In genomic region chr14:72965249-72965648, GRCh38 we compare ENCODE assay signal across 12 cellular contexts. TPM values are rescaled to one million over a fixed set of nuclear protein-coding genes. Genes with fewer than 3 reads are reported as not detected.
DNase-seq lines count a peak whose midpoint lies in the region; ATAC-seq, FAIRE-seq and TF ChIP-seq lines count a peak whose summit lies in the region.
"Had no signal": no experiment of that assay in that cellular context is flagged by ENCODE, and none has a peak within 500 bp of the region (broad histone marks: within the 10 kb centered on the region; RNA-seq: fewer than 3 reads in every experiment).

No MANE protein-coding gene starts in this region.

- H3K4me3 ChIP-seq in cardiac fibroblast (replicated peaks in 1 of 2; ENCODE audit: low read depth in 2 of 2, low read length in 2 of 2): no peak overlapping the region
- H3K4me3 ChIP-seq: thoracic aorta had no signal

- TF ChIP-seq CTCF in cardiac fibroblast (IDR thresholded peaks at IDR 0.05; ENCODE audit: low read depth, low read length) (no peak), GM13977 (IDR thresholded peaks at IDR 0.05; ENCODE audit: extremely low read depth, insufficient read depth, missing control alignments) (no peak)

- peaks cover 8 to 12% of the 10 kb centered on the region in 2 donors for H3K4me1 Mint-ChIP-seq in natural killer cell treated with Interleukin-12 subunit alpha and Interleukin-12 subunit beta and Interleukin-15 and Interleukin-18, amount 100 ng/mL, for 72 hours (ENCODE audit: low read depth in 2 of 2)

- H3K36me3 Mint-ChIP-seq in natural killer cell treated with Interleukin-12 subunit alpha and Interleukin-12 subunit beta and Interleukin-15 and Interleukin-18, amount 100 ng/mL, for 72 hours: no peaks in the 10 kb centered on the region

- peak; percentile 66 to 76 for ATAC-seq in natural killer cell treated with Interleukin-12 subunit alpha and Interleukin-12 subunit beta and Interleukin-15 and Interleukin-18, amount 100 ng/mL, for 72 hours
- ATAC-seq in GM21360 (IDR thresholded peaks at IDR 0.05; ENCODE audit: unreplicated experiment): no peak
- ATAC-seq: esophagus mucosa had no signal

- no peak for TF ChIP-seq POLR2A in H54 (IDR thresholded peaks at IDR 0.05; ENCODE audit: low read depth, low read length)

- FAIRE-seq in H54 (lab: Jason Lieb, UNC): no peak

- H3K9me3 Mint-ChIP-seq in natural killer cell treated with Interleukin-12 subunit alpha and Interleukin-12 subunit beta and Interleukin-15 and Interleukin-18, amount 100 ng/mL, for 72 hours: peaks cover 2% of the 10 kb centered on the region

- in situ Hi-C loops in GM13977 (cut with MboI; ENCODE audit: low pct_unique_long_range_greater_than_20kb, low sequenced_read_pairs, unreplicated experiment): no loop called here

- peak overlapping the region; percentile 1 to 21 for H3K27ac Mint-ChIP-seq in natural killer cell treated with Interleukin-12 subunit alpha and Interleukin-12 subunit beta and Interleukin-15 and Interleukin-18, amount 100 ng/mL, for 72 hours

- H3K27me3 Mint-ChIP-seq in natural killer cell treated with Interleukin-12 subunit alpha and Interleukin-12 subunit beta and Interleukin-15 and Interleukin-18, amount 100 ng/mL, for 72 hours: no peaks in the 10 kb centered on the region

- DNase-seq in H54 (ENCODE audit: insufficient read length, low spot score) (peak; percentile 38), MV-4-11 (lab: John Stamatoyannopoulos, UW) (peak; percentile 51), cardiac fibroblast (ENCODE audit: low read depth in 2 of 2) (peak; percentile 8 to 68), Kasumi-1 (lab: John Stamatoyannopoulos, UW) (no peak), GM13977 (ENCODE audit: low spot score) (no peak)
- no peak for DNase-seq in natural killer cell treated with Interleukin-12 subunit alpha and Interleukin-12 subunit beta and Interleukin-15 and Interleukin-18, amount 100 ng/mL, for 72 hours (ENCODE audit: low spot score)
- DNase-seq: Caco-2, GOT3, NCI-H1436 treated with DMSO at 0.1 percent for 48 hours had no signal

- peak overlapping the region; percentile 47 for H3K4me3 Mint-ChIP-seq in natural killer cell treated with Interleukin-12 subunit alpha and Interleukin-12 subunit beta and Interleukin-15 and Interleukin-18, amount 100 ng/mL, for 72 hours

RNA-seq across cellular contexts. Expression of gene DCAF4, which starts 39.0 kb away (rescaled TPM):
- total RNA-seq in natural killer cell treated with Interleukin-12 subunit alpha and Interleukin-12 subunit beta and Interleukin-15 and Interleukin-18, amount 100 ng/mL, for 72 hours: 10 to 100 TPM; 15.1 to 20.6 TPM

Comparison
In these comparisons a context has a peak if more than half of its experiments do, and no peak if none do; other contexts are left out.
1. DNase-seq: peak in H54 (single experiment), MV-4-11 (single experiment) and cardiac fibroblast (2 of 2); none in natural killer cell treated with Interleukin-12 subunit alpha and Interleukin-12 subunit beta and Interleukin-15 and Interleukin-18, amount 100 ng/mL, for 72 hours (single experiment), Kasumi-1 (0 of 2) and GM13977 (single experiment).